1 cellular context compared by ENCODE assay signal in the genomic region with DNA sequence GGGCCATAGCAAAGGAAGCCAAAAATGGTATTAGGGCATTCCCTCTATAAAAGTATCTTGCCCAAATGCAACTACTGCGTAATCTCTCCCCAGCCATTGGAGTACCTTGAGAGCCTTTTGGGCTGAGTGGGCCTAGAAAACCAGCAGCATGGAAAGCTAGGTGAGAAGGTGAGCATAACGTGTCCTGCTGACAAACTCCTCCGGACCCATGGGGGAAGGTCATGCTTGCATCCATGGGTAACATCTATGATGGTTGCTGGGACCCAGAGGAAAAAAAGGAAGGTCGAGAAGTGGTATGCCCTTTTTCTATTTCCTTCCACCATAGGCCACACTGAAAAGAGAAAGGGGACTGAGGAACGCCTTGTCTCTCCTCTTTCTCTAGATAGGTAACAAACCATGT.
TF ChIP-seq lines count a peak whose summit lies in the region.

No MANE protein-coding gene starts in this region.

TF ChIP-seq in GM23338, 12 proteins besides CTCF, POLR2A, EP300 and RAD21 (continued from another document):
- TF ChIP-seq ZNF462 (CRISPR knock-in tag; IDR thresholded peaks at IDR 0.05), result no peak
